22 cellular contexts compared by ENCODE assay signal in genomic region chr12:75539889-75540288, GRCh38.
"Had no signal": no experiment of that assay in that cellular context is flagged by ENCODE, and none has a peak within 500 bp of the region (broad histone marks: within the 10 kb centered on the region; RNA-seq: fewer than 3 reads in every experiment).

No MANE protein-coding gene starts in this region.

- H3K4me3 ChIP-seq: coronary artery, dorsolateral prefrontal cortex, esophagus muscularis mucosa, gastroesophageal sphincter, heart left ventricle, hepatocyte, left lung, lower lobe of right lung, mucosa of descending colon had no signal

- FAIRE-seq: endothelial cell of umbilical vein, frontal cortex had no signal

- H3K36me3 ChIP-seq: esophagus muscularis mucosa, gastroesophageal sphincter, heart left ventricle, left lung, lower lobe of right lung had no signal

- DNase-seq: dermis blood vessel endothelial cell; dorsolateral prefrontal cortex; effector CD4-positive, alpha-beta T cell; effector memory CD4-positive, alpha-beta T cell; foreskin keratinocyte; heart left ventricle; hypothalamus; immature natural killer cell; islet precursor cell; left cardiac atrium; left lung; left ventricle myocardium superior; lower lobe of right lung; mesenchymal stem cell; mucosa of descending colon; naive B cell had no signal

- H3K79me2 ChIP-seq: hepatocyte had no signal

- H3K4me2 ChIP-seq: hepatocyte had no signal

- H3K4me1 ChIP-seq: esophagus muscularis mucosa, gastroesophageal sphincter, heart left ventricle, left lung, lower lobe of right lung had no signal

- ATAC-seq: foreskin keratinocyte, gastroesophageal sphincter, heart left ventricle, left cardiac atrium, left lung, left ventricle myocardium superior, lower lobe of right lung, mucosa of descending colon had no signal

- H2AFZ ChIP-seq: hepatocyte had no signal

- H3K9me3 ChIP-seq: esophagus muscularis mucosa, gastroesophageal sphincter, heart left ventricle, left lung, lower lobe of right lung, mucosa of descending colon had no signal

- H3K27me3 ChIP-seq: dorsolateral prefrontal cortex, esophagus muscularis mucosa, foreskin keratinocyte, gastroesophageal sphincter, heart left ventricle, hepatocyte, left lung had no signal

- H3K27ac ChIP-seq: coronary artery, dorsolateral prefrontal cortex, esophagus muscularis mucosa, foreskin keratinocyte, gastroesophageal sphincter, heart left ventricle, hepatocyte, left lung, lower lobe of right lung had no signal
